In genomic region chr1:221849897-221850296, GRCh38 we compare ENCODE assay signal across 2 cellular contexts.
TF ChIP-seq lines count a peak whose summit lies in the region.

No MANE protein-coding gene starts in this region.

TF ChIP-seq in HepG2, 621 proteins besides CTCF, POLR2A, EP300 and RAD21:
- peak; percentile 89 for TF ChIP-seq CREB1 (IDR thresholded peaks at IDR 0.05)
- TF ChIP-seq CREB1 (CRISPR knock-in tag; IDR thresholded peaks at IDR 0.05): no peak
- peak; percentile 98 for TF ChIP-seq ATF7 (IDR thresholded peaks at IDR 0.05)
- TF ChIP-seq ATF7 (CRISPR knock-in tag; IDR thresholded peaks at IDR 0.05): no peak
- TF ChIP-seq ZNF746 (CRISPR knock-in tag; IDR thresholded peaks at IDR 0.05): no peak
TF ChIP-seq in HepG2: peak in this region for 2.

TF ChIP-seq in endothelial cell of umbilical vein, 7 proteins besides CTCF, POLR2A, EP300 and RAD21 (continued from another document):
- TF ChIP-seq MYC (IDR thresholded peaks at IDR 0.05; ENCODE audit: low read depth, low read length) (no peak), POLR2AphosphoS5 (IDR thresholded peaks at IDR 0.05; ENCODE audit: insufficient read depth, low read depth, low read length) (no peak), EZH2 (IDR thresholded peaks at IDR 0.05; ENCODE audit: borderline replicate concordance, low read depth, low read length, severe bottlenecking) (no peak), FOS (IDR thresholded peaks at IDR 0.05; ENCODE audit: borderline replicate concordance, insufficient read depth, low read length) (no peak)
